8 cellular contexts compared by ENCODE assay signal in genomic region chr10:88792656-88793055, GRCh38. TPM values are rescaled to one million over a fixed set of nuclear protein-coding genes. Genes with fewer than 3 reads are reported as not detected.
DNase-seq lines count a peak whose midpoint lies in the region; ATAC-seq, FAIRE-seq and TF ChIP-seq lines count a peak whose summit lies in the region.

No MANE protein-coding gene starts in this region.

- H3K4me2 ChIP-seq in PC-9 = peak overlapping the region; percentile 11; the same call in 1 of the 2 replicates

- no peaks in the 10 kb centered on the region for H4K20me1 ChIP-seq in PC-9 (ENCODE audit: insufficient read depth)

- H3K4me1 ChIP-seq in PC-9 (replicated peaks; ENCODE audit: insufficient read depth) = peaks cover 20% of the 10 kb centered on the region

- H3K4me3 ChIP-seq in PC-9 = no peak overlapping the region
- no peak overlapping the region for H3K4me3 ChIP-seq in fibroblast of villous mesenchyme (ENCODE audit: low read depth, low read length)

- H3K27me3 ChIP-seq in PC-9 (ENCODE audit: insufficient read depth, low read depth) = no peaks in the 10 kb centered on the region

- no peaks in the 10 kb centered on the region for H3K79me2 ChIP-seq in PC-9 (ENCODE audit: low read depth)

- no peak for DNase-seq in GM12891 (ENCODE audit: insufficient read length, low spot score)
- peak in 1 of 2 experiments; percentile 27 for DNase-seq in PC-9
- DNase-seq in fibroblast of villous mesenchyme (ENCODE audit: low read depth) = peak; percentile 75
- DNase-seq in putamen (ENCODE audit: low spot score) = peak; percentile 15
- no peak for DNase-seq in NCI-H1694 (lab: John Stamatoyannopoulos, UW)
- no peak for DNase-seq in NCI-H446 treated with DMSO at 0.1 percent for 48 hours (lab: John Stamatoyannopoulos, UW)
- DNase-seq in RKO (ENCODE audit: low spot score) = no peak

- H3F3A ChIP-seq in PC-9 (ENCODE audit: insufficient read depth, low read depth) = no peaks in the 10 kb centered on the region

- POLR2A ChIA-PET in PC-9 (lab: Charles Lee; ENCODE audit: unreplicated experiment) = no interaction called here

- no peak for ATAC-seq in HG03159 (IDR thresholded peaks at IDR 0.05; ENCODE audit: unreplicated experiment)

- H3K36me3 ChIP-seq in PC-9 (ENCODE audit: low read depth) = no peaks in the 10 kb centered on the region

- peak; percentile 80 for FAIRE-seq in GM12891 (lab: Jason Lieb, UNC)

- H3K9me2 ChIP-seq in PC-9 (ENCODE audit: insufficient read depth) = no peaks in the 10 kb centered on the region

- no peak for TF ChIP-seq POLR2A in GM12891 (IDR thresholded peaks at IDR 0.05; ENCODE audit: low read depth, low read length)

- intact Hi-C loops in PC-9 (cut with micrococcal nuclease; ENCODE audit: unreplicated experiment) = no loop called here

- H2AFZ ChIP-seq in PC-9 = no peak overlapping the region

- no TSS peak for BruUV-seq in PC-9 (replicated peaks; lab: Mats Ljungman, UMichigan)

- no peaks in the 10 kb centered on the region for H3K9me3 ChIP-seq in PC-9 (ENCODE audit: insufficient read depth, low read depth)

- no peak for TF ChIP-seq CTCF in PC-9 (conservative IDR thresholded peaks at IDR 0.05)
- TF ChIP-seq CTCF in fibroblast of villous mesenchyme (IDR thresholded peaks at IDR 0.05; ENCODE audit: insufficient read depth, low read depth, low read length) = no peak

- CTCF ChIA-PET in PC-9 (lab: Charles Lee) = no interaction called here

- no peak overlapping the region for H3K27ac ChIP-seq in PC-9

TF ChIP-seq in GM12891, 5 proteins besides CTCF, POLR2A, EP300 and RAD21:
- no peak for TF ChIP-seq POU2F2 (IDR thresholded peaks at IDR 0.05; ENCODE audit: low read depth, low read length)
- TF ChIP-seq TAF1 (IDR thresholded peaks at IDR 0.05; ENCODE audit: low read depth, low read length) = no peak
- no peak for TF ChIP-seq POLR2AphosphoS5 (IDR thresholded peaks at IDR 0.05; ENCODE audit: low read depth, low read length)
- TF ChIP-seq PAX5 (IDR thresholded peaks at IDR 0.05; ENCODE audit: insufficient read depth, low read length, severe bottlenecking) = no peak
- TF ChIP-seq SPI1 (IDR thresholded peaks at IDR 0.05; ENCODE audit: low read depth, low read length) = no peak

RNA-seq across cellular contexts. Expression of gene LIPM, which starts 9.9 kb away (rescaled TPM):
- polyA plus RNA-seq in GM12891 (2012; ENCODE audit: low read depth, missing spikeins) = not detected
- total RNA-seq in PC-9 (2021) = not detected in 2 replicates
- not detected in 2 replicates for total RNA-seq in fibroblast of villous mesenchyme

RNA-seq across cellular contexts. Expression of gene LIPN, which starts 32.8 kb away (rescaled TPM):
- polyA plus RNA-seq in GM12891 (2012; ENCODE audit: low read depth, missing spikeins) = 0.22 TPM
- total RNA-seq in PC-9 (2021) (not detected in 2 replicates), fibroblast of villous mesenchyme (not detected in 2 replicates)

RNA-seq across cellular contexts. Expression of gene ANKRD22, which starts 59.0 kb away (rescaled TPM):
- polyA plus RNA-seq in GM12891 (2012; ENCODE audit: low read depth, missing spikeins) = 0.39 TPM
- total RNA-seq in PC-9 (2021) (3.8 and 4.9 TPM in 2 replicates), fibroblast of villous mesenchyme (not detected in 2 replicates)

Comparison
In these comparisons a context has a peak if more than half of its experiments do, and no peak if none do; other contexts are left out.
1. DNase-seq: peak in fibroblast of villous mesenchyme (single experiment) and putamen (single experiment); none in GM12891 (single experiment), NCI-H1694 (single experiment), NCI-H446 treated with DMSO at 0.1 percent for 48 hours (single experiment) and RKO (single experiment).